8 cellular contexts compared by ENCODE assay signal in the genomic region with DNA sequence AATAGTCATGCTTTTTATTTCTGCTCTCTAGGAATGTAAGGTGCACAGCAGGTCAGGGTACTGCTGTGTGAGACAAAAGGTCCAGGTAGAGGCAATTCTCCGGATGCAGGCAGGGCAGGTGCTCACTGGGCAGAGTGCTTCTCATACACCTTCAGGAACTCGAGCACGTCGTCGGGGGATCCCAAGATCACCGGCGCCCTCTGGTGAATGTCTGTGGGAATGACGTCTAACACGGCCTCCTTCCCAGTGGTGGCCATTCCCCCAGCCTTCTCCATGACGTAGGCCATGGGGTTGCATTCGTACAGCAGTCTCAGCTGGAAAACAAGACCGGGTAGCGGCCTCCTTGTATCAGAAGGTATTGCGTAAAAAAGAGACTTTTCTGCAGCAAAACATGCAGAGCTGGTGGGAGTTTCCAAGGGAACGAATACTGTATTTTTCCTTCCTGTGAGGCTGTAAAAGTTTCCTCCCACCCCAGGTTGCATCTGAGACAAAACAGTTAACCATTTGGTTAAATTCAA. TPM values are rescaled to one million over a fixed set of nuclear protein-coding genes. Genes with fewer than 3 reads are reported as not detected.
DNase-seq lines count a peak whose midpoint lies in the region; ATAC-seq lines count a peak whose summit lies in the region.

No MANE protein-coding gene starts in this region.

- H3K4me1 Mint-ChIP-seq in activated naive CD4-positive, alpha-beta T cell treated with anti-CD3 and anti-CD28 coated beads, Interleukin-2, amount 10 ng/mL, durations not matched to agents 7 days and 5 days = no peaks in the 10 kb centered on the region

- H3K9me3 ChIP-seq in SJSA1 (replicated peaks) = no peaks in the 10 kb centered on the region

- no peak overlapping the region for H3K4me3 Mint-ChIP-seq in activated naive CD4-positive, alpha-beta T cell treated with anti-CD3 and anti-CD28 coated beads, Interleukin-2, amount 10 ng/mL, durations not matched to agents 7 days and 5 days

- no peaks in the 10 kb centered on the region for H3K9me3 Mint-ChIP-seq in activated naive CD4-positive, alpha-beta T cell treated with anti-CD3 and anti-CD28 coated beads, Interleukin-2, amount 10 ng/mL, durations not matched to agents 7 days and 5 days

- intact Hi-C loops in Right ventricle myocardium superior (cut with DNase I) = loop anchor here (10.0 kb wide), 1 partner anchor 339 kb away; no protein-coding TSS in a partner anchor
- intact Hi-C loops in posterior vena cava (cut with DNase I) = no loop called here

- ATAC-seq in Right ventricle myocardium superior (ENCODE audit: poor library complexity) = peak; percentile 81
- ATAC-seq in GM21423 (IDR thresholded peaks at IDR 0.05; ENCODE audit: unreplicated experiment) = no peak

- DNase-seq in GM04504 (ENCODE audit: low read depth) = peak; percentile 32
- peak; percentile 45 to 63 for DNase-seq in Kasumi-1 (lab: John Stamatoyannopoulos, UW)
- DNase-seq in SJSA1 (ENCODE audit: low read depth in 1 of 2, low spot score in 2 of 2) = peak; percentile 38 to 62
- DNase-seq in activated naive CD4-positive, alpha-beta T cell treated with anti-CD3 and anti-CD28 coated beads, Interleukin-2, amount 10 ng/mL, durations not matched to agents 7 days and 5 days = peak; percentile 80
- DNase-seq in Right ventricle myocardium superior = peak; percentile 73
- peak; percentile 94 for DNase-seq in posterior vena cava (ENCODE audit: low spot score)
- peak; percentile 86 for DNase-seq in ureter (ENCODE audit: low spot score)

- 0 out of 2 replicates have a peak, but pooled peaks cover 3% of the 10 kb centered on the region for H3K27me3 ChIP-seq in SJSA1 (replicated peaks)

- H3K27me3 Mint-ChIP-seq in activated naive CD4-positive, alpha-beta T cell treated with anti-CD3 and anti-CD28 coated beads, Interleukin-2, amount 10 ng/mL, durations not matched to agents 7 days and 5 days = peaks cover 52% of the 10 kb centered on the region

- H3K36me3 ChIP-seq in SJSA1 = no peaks in the 10 kb centered on the region

- no peak overlapping the region for H3K27ac ChIP-seq in SJSA1

- H3K4me3 ChIP-seq in SJSA1 = no peak overlapping the region

- CTCF ChIA-PET in activated naive CD4-positive, alpha-beta T cell treated with anti-CD3 and anti-CD28 coated beads, Interleukin-2, amount 10 ng/mL, durations not matched to agents 7 days and 5 days (lab: Charles Lee) = interaction anchor here (2.4 kb wide), 1 partner anchor 49 kb away, joined by 10 read pairs; a partner anchor contains a TSS

- H3K4me1 ChIP-seq in SJSA1 (replicated peaks) = no peaks in the 10 kb centered on the region

- H3K36me3 Mint-ChIP-seq in activated naive CD4-positive, alpha-beta T cell treated with anti-CD3 and anti-CD28 coated beads, Interleukin-2, amount 10 ng/mL, durations not matched to agents 7 days and 5 days = no peaks in the 10 kb centered on the region

- no peak overlapping the region for H3K27ac Mint-ChIP-seq in activated naive CD4-positive, alpha-beta T cell treated with anti-CD3 and anti-CD28 coated beads, Interleukin-2, amount 10 ng/mL, durations not matched to agents 7 days and 5 days

RNA-seq across cellular contexts. Expression of a gene that starts 9.7 kb away (rescaled TPM):
- total RNA-seq in SJSA1 (2014; rRNA removed; shearing (Covaris generic)) = not detected in 2 replicates
- total RNA-seq in Right ventricle myocardium superior (0.27 TPM), posterior vena cava (not detected), ureter (0.29 TPM)

RNA-seq across cellular contexts. Expression of a gene that starts 36.0 kb away (rescaled TPM):
- total RNA-seq in SJSA1 (2014; rRNA removed; shearing (Covaris generic)) = not detected in 2 replicates
- total RNA-seq in Right ventricle myocardium superior (1.1 TPM), posterior vena cava (1 to 10 TPM; 4.2 to 4.7 TPM), ureter (231 TPM)

RNA-seq across cellular contexts. Expression of a gene that starts 48.4 kb away (rescaled TPM):
- total RNA-seq in SJSA1 (2014; rRNA removed; shearing (Covaris generic)) = 0.19 and 0.82 TPM in 2 replicates
- total RNA-seq in Right ventricle myocardium superior (0.08 TPM), posterior vena cava (not detected), ureter (0.94 TPM)

Comparison
In these comparisons a context has a peak if more than half of its experiments do, and no peak if none do; other contexts are left out.
1. DNase-seq: peak in every context shown above with its lines; median percentile 94 in posterior vena cava; 86 in ureter; 80 in activated naive CD4-positive, alpha-beta T cell treated with anti-CD3 and anti-CD28 coated beads, Interleukin-2, amount 10 ng/mL, durations not matched to agents 7 days and 5 days; 73 in Right ventricle myocardium superior; 54 in Kasumi-1; 50 in SJSA1; 32 in GM04504.
2. RNA of a gene that starts 36.0 kb away (total RNA-seq): 231 TPM in ureter (single experiment); 4.2 to 4.7 TPM in posterior vena cava, 1.1 TPM in Right ventricle myocardium superior (single experiment) and not detected in SJSA1; every median in the first group is over 10 times any median in the second.